14 cellular contexts compared by ENCODE assay signal in the genomic region with DNA sequence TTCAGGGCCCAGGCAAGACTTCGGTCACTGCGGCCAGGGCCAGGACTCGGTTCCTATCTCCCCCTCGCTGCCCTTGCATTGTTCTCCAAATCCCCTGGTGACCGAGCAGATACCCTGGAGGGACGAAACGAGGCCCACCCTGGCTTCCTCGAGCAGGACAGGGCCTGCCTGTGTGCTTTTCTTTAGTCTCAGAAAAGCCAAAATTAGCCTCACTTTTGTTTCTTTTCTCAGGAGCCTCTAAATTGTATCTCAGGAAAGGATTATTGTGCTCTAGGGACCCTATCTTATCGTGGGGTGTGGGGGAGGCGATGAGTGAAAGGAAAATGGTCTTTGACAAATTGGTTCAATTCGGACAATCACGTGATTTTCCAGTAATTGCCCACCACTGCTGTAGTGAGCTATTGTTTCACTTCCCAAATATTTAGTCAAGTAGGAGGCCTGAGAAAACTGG.
A peak's percentile ranks its signal among the peaks of the same experiment; 100 is the strongest.
DNase-seq lines count a peak whose midpoint lies in the region; ATAC-seq, FAIRE-seq and TF ChIP-seq lines count a peak whose summit lies in the region.
"Had no signal": no experiment of that assay in that cellular context is flagged by ENCODE, and none has a peak within 500 bp of the region (broad histone marks: within the 10 kb centered on the region; RNA-seq: fewer than 3 reads in every experiment).

No MANE protein-coding gene starts in this region.

- TF ChIP-seq RAD21 in GM12878 (IDR thresholded peaks at IDR 0.05; ENCODE audit: insufficient read depth, low read depth, low read length), result no peak

- peak overlapping the region; percentile 34; the same call in 1 of the 2 replicates for H3K27ac ChIP-seq in HUES64 (ENCODE audit: low read depth, low read length)
- H3K27ac ChIP-seq in GM12878 (ENCODE audit: control insufficient read depth, insufficient read depth), result no peak overlapping the region
- peak overlapping the region; percentile 11 to 40 for H3K27ac ChIP-seq in kidney (ENCODE audit: low read depth in 2 of 2, low read length in 2 of 2)
- peak overlapping the region in 4 of 5 donors; percentile 42 to 57 (median 46) for H3K27ac ChIP-seq in stomach

- DNase-seq in GM12878 (ENCODE audit: low read depth, low spot score) (no peak), kidney (no peak), stomach (no peak), GM12892 (ENCODE audit: insufficient read length) (no peak), COLO829 (ENCODE audit: low spot score) (no peak)
- DNase-seq in natural killer cell treated with Interleukin-12 subunit alpha and Interleukin-12 subunit beta and Interleukin-15 and Interleukin-18, amount 100 ng/mL, for 72 hours (ENCODE audit: low spot score), result no peak
- DNase-seq: activated CD8-positive, alpha-beta memory T cell treated with anti-CD3 and anti-CD28 coated beads for 24 hours; activated naive CD4-positive, alpha-beta T cell; caudate nucleus; NCI-H1105; NCI-H69; stimulated activated CD4-positive, alpha-beta T cell treated with anti-CD3 and anti-CD28 coated beads, Interleukin-4, amount 100 ng/mL, for 24 hours; stimulated activated naive CD4-positive, alpha-beta T cell had no signal

- H3K9me3 ChIP-seq in HUES64 (ENCODE audit: insufficient read depth, low read depth, low read length), result no peaks in the 10 kb centered on the region
- H3K9me3 ChIP-seq in GM12878 (replicated peaks; ENCODE audit: control insufficient read depth, insufficient read depth, low read length), result no peaks in the 10 kb centered on the region; the same call in 2 of the 3 replicates
- no peaks in the 10 kb centered on the region for H3K9me3 ChIP-seq in kidney (ENCODE audit: control insufficient read depth in 1 of 2, low read length in 2 of 2)
- H3K9me3 ChIP-seq in stomach, result no peaks in the 10 kb centered on the region

- TF ChIP-seq CTCF in GM12878 (IDR thresholded peaks at IDR 0.05 in 2 of 3, conservative IDR thresholded peaks at IDR 0.05 in 1 of 3; ENCODE audit: control insufficient read depth in 2 of 3, extremely low read depth in 1 of 3, insufficient read depth in 1 of 3, low read depth in 3 of 3, low read length in 3 of 3) (no peak), kidney (IDR thresholded peaks at IDR 0.05; ENCODE audit: borderline replicate concordance, extremely low read depth, insufficient read depth) (no peak), stomach (IDR thresholded peaks at IDR 0.05) (no peak)

- CTCF ChIA-PET in GM12878 (lab: Yijun Ruan, JAX), result interaction anchor here (1.0 to 12.6 kb wide), 4 partner anchors 23 to 124 kb away, joined by 3 to 237 read pairs (median 6); no protein-coding TSS in a partner anchor

- no peak overlapping the region for H3K27ac Mint-ChIP-seq in natural killer cell treated with Interleukin-12 subunit alpha and Interleukin-12 subunit beta and Interleukin-15 and Interleukin-18, amount 100 ng/mL, for 72 hours

- no TSS peak for BruUV-seq in GM12878 (replicated peaks; lab: Mats Ljungman, UMichigan)

- H3K4me1 Mint-ChIP-seq in natural killer cell treated with Interleukin-12 subunit alpha and Interleukin-12 subunit beta and Interleukin-15 and Interleukin-18, amount 100 ng/mL, for 72 hours (ENCODE audit: low read depth in 2 of 2), result peaks cover 0 to 11% of the 10 kb centered on the region in 2 donors

- H3K9ac ChIP-seq in HUES64 (ENCODE audit: low read depth, low read length) (peak overlapping the region; percentile 25; the same call in 1 of the 2 replicates), GM12878 (ENCODE audit: control insufficient read depth, insufficient read depth, low read length) (no peak overlapping the region), kidney (ENCODE audit: low read length in 2 of 2) (peak overlapping the region in 1 of 2 donors; percentile 23)

- H3K9me3 Mint-ChIP-seq in natural killer cell treated with Interleukin-12 subunit alpha and Interleukin-12 subunit beta and Interleukin-15 and Interleukin-18, amount 100 ng/mL, for 72 hours, result no peaks in the 10 kb centered on the region

- peaks cover 25 to 30% of the 10 kb centered on the region in 2 donors for H3K27me3 Mint-ChIP-seq in natural killer cell treated with Interleukin-12 subunit alpha and Interleukin-12 subunit beta and Interleukin-15 and Interleukin-18, amount 100 ng/mL, for 72 hours

- in situ Hi-C loops in GM12878 (cut with MboI), result no loop called here

- TF ChIP-seq EP300 in GM12878 (IDR thresholded peaks at IDR 0.05; ENCODE audit: borderline replicate concordance in 1 of 2, control insufficient read depth in 1 of 2, low read depth in 2 of 2, low read length in 2 of 2) (no peak), stomach (IDR thresholded peaks at IDR 0.05) (no peak)

- H3K4me3 ChIP-seq in HUES64 (ENCODE audit: low read length) (no peak overlapping the region), GM12878 (no peak overlapping the region), kidney (ENCODE audit: low read length in 2 of 2) (no peak overlapping the region), stomach (no peak overlapping the region)

- no peak overlapping the region for H3K4me2 ChIP-seq in GM12878 (ENCODE audit: control insufficient read depth, insufficient read depth)

- POLR2A ChIA-PET in GM12878 (lab: Charles Lee), result no interaction called here

- H2AFZ ChIP-seq in GM12878 (ENCODE audit: control insufficient read depth, low read depth, low read length), result no peak overlapping the region; the same call in 1 of the 2 replicates

- intact Hi-C loops in GM12878 (cut with micrococcal nuclease; ENCODE audit: unreplicated experiment) (no loop called here), kidney (cut with DNase I) (no loop called here), stomach (cut with DNase I; ENCODE audit: low total_unique reads) (no loop called here)

- H3K4me1 ChIP-seq in HUES64 (ENCODE audit: insufficient read depth, low read length) (peaks cover 7% of the 10 kb centered on the region; the same call in 1 of the 2 replicates), GM12878 (ENCODE audit: control insufficient read depth, insufficient read depth, low read length) (no peaks in the 10 kb centered on the region; the same call in 1 of the 2 replicates), kidney (ENCODE audit: control insufficient read depth in 1 of 2, insufficient read depth in 1 of 2, low read depth in 1 of 2, low read length in 2 of 2) (peaks cover 0 to 9% of the 10 kb centered on the region in 2 donors), stomach (peaks cover 6 to 33% (median 14%) of the 10 kb centered on the region in 4 donors)

- H3K36me3 ChIP-seq in HUES64 (ENCODE audit: insufficient read depth, low read length), result no peaks in the 10 kb centered on the region
- no peaks in the 10 kb centered on the region for H3K36me3 ChIP-seq in GM12878 (ENCODE audit: control insufficient read depth in 2 of 2, insufficient read depth in 2 of 2, low read length in 1 of 2)
- H3K36me3 ChIP-seq in kidney (ENCODE audit: control insufficient read depth in 1 of 2, insufficient read depth in 2 of 2, low read length in 2 of 2), result no peaks in the 10 kb centered on the region
- H3K36me3 ChIP-seq in stomach, result no peaks in the 10 kb centered on the region

- H4K20me1 ChIP-seq in GM12878 (ENCODE audit: control insufficient read depth, insufficient read depth), result no peaks in the 10 kb centered on the region

- RAD21 ChIA-PET in GM12878 (lab: Charles Lee; ENCODE audit: unreplicated experiment), result interaction anchor here (1.4 to 1.5 kb wide), 2 partner anchors 92 to 97 kb away, joined by 3 read pairs; no protein-coding TSS in a partner anchor

- no peak for FAIRE-seq in GM12878 (lab: Jason Lieb, UNC)
- FAIRE-seq in kidney (lab: Jason Lieb, UNC), result no peak
- FAIRE-seq in GM12892 (lab: Jason Lieb, UNC), result no peak

- no peak for ATAC-seq in GM12878
- ATAC-seq in natural killer cell treated with Interleukin-12 subunit alpha and Interleukin-12 subunit beta and Interleukin-15 and Interleukin-18, amount 100 ng/mL, for 72 hours, result no peak

- no peaks in the 10 kb centered on the region for H3K36me3 Mint-ChIP-seq in natural killer cell treated with Interleukin-12 subunit alpha and Interleukin-12 subunit beta and Interleukin-15 and Interleukin-18, amount 100 ng/mL, for 72 hours

- TF ChIP-seq POLR2A in GM12878 (IDR thresholded peaks at IDR 0.05; ENCODE audit: low read depth, low read length) (no peak), stomach (IDR thresholded peaks at IDR 0.05) (no peak), GM12892 (IDR thresholded peaks at IDR 0.05; ENCODE audit: low read depth, low read length) (no peak)

- H3K4me3 Mint-ChIP-seq in natural killer cell treated with Interleukin-12 subunit alpha and Interleukin-12 subunit beta and Interleukin-15 and Interleukin-18, amount 100 ng/mL, for 72 hours, result no peak overlapping the region

- no peaks in the 10 kb centered on the region for H3K79me2 ChIP-seq in GM12878 (ENCODE audit: control insufficient read depth, insufficient read depth, low read length)

- 76% methylated on average over 12 of the region's 12 CpGs for WGBS in HUES64
- 47% methylated on average over 12 of the region's 12 CpGs for WGBS in GM12878 (ENCODE audit: insufficient coverage, insufficient replicate concordance, low lambda C conversion rate, missing lambda C conversion rate)
- 77 to 84% (median 80%) methylated on average over 12 of the region's 12 CpGs for WGBS in stomach, 5 donors

- H3K27me3 ChIP-seq in HUES64 (ENCODE audit: insufficient read depth, low read length), result no peaks in the 10 kb centered on the region
- no peaks in the 10 kb centered on the region for H3K27me3 ChIP-seq in GM12878 (replicated peaks in 1 of 2; ENCODE audit: control insufficient read depth in 2 of 2, insufficient read depth in 2 of 2, low read length in 1 of 2)
- H3K27me3 ChIP-seq in stomach, result peaks cover 0 to 13% (median 0%) of the 10 kb centered on the region in 3 donors

- SMC1A ChIA-PET in GM12878 (lab: Charles Lee; ENCODE audit: uncharacterized antibody, unreplicated experiment), result interaction anchor here (0.9 to 7.4 kb wide), 3 partner anchors 87 to 135 kb away, joined by 3 to 110 read pairs (median 6); no protein-coding TSS in a partner anchor

TF ChIP-seq in GM12878, 131 proteins besides CTCF, POLR2A, EP300 and RAD21:
- TF ChIP-seq SPI1 (IDR thresholded peaks at IDR 0.05; ENCODE audit: borderline replicate concordance, insufficient read depth, low read depth, low read length) (peak; percentile 19; the same call in 1 of the 2 replicates), TCF12 (IDR thresholded peaks at IDR 0.05; ENCODE audit: low read depth, low read length) (no peak)
